ENCODE assay signal across 1 cellular context in genomic region chr11:74941492-74941891, GRCh38.
A peak's percentile ranks its signal among the peaks of the same experiment; 100 is the strongest.
TF ChIP-seq lines count a peak whose summit lies in the region.

No MANE protein-coding gene starts in this region.

TF ChIP-seq in K562, 482 proteins besides CTCF, POLR2A, EP300 and RAD21:
- TF ChIP-seq NEUROD1 (IDR thresholded peaks at IDR 0.05; ENCODE audit: borderline replicate concordance, low read depth, low read length, partially characterized antibody): no peak
- no peak for TF ChIP-seq BRCA1 (IDR thresholded peaks at IDR 0.05)
- TF ChIP-seq BRCA1 (CRISPR knock-in tag; IDR thresholded peaks at IDR 0.05): no peak
- TF ChIP-seq NR2C1 (IDR thresholded peaks at IDR 0.05): no peak
- no peak for TF ChIP-seq NR2C1 (tag; IDR thresholded peaks at IDR 0.05)
- peak; percentile 36; the same call in 1 of the 2 replicates for TF ChIP-seq ZBTB40 (IDR thresholded peaks at IDR 0.05)
- no peak for TF ChIP-seq ZBTB40 (CRISPR knock-in tag; IDR thresholded peaks at IDR 0.05)
- TF ChIP-seq SMARCE1 (IDR thresholded peaks at IDR 0.05): no peak
- no peak for TF ChIP-seq GATA2 (CRISPR knock-in tag; IDR thresholded peaks at IDR 0.05)
